9 cellular contexts compared by ENCODE assay signal in genomic region chr19:54517483-54517882, GRCh38. TPM values are rescaled to one million over a fixed set of nuclear protein-coding genes. Genes with fewer than 3 reads are reported as not detected.
DNase-seq lines count a peak whose midpoint lies in the region; ATAC-seq and TF ChIP-seq lines count a peak whose summit lies in the region.
"Had no signal": no experiment of that assay in that cellular context is flagged by ENCODE, and none has a peak within 500 bp of the region (broad histone marks: within the 10 kb centered on the region; RNA-seq: fewer than 3 reads in every experiment).

No MANE protein-coding gene starts in this region.

- H3K4me3 Mint-ChIP-seq in WTC11 (no peak overlapping the region), neural progenitor cell (no peak overlapping the region), chondrocyte (ENCODE audit: unreplicated experiment) (no peak overlapping the region)
- no peak overlapping the region for H3K4me3 Mint-ChIP-seq in effector memory CD8-positive, alpha-beta T cell

- H4K20me1 ChIP-seq in MM.1S (ENCODE audit: insufficient read depth, low read length) (no peaks in the 10 kb centered on the region), neural progenitor cell (ENCODE audit: low read depth) (no peaks in the 10 kb centered on the region)

- CTCF ChIA-PET in WTC11 (lab: Charles Lee) = no interaction called here

- H3K4me2 ChIP-seq in MM.1S (ENCODE audit: low read depth, low read length) (no peak overlapping the region), neural progenitor cell (no peak overlapping the region)

- TF ChIP-seq CTCF in MM.1S (IDR thresholded peaks at IDR 0.05; ENCODE audit: low read length) = no peak
- TF ChIP-seq CTCF in WTC11 (IDR thresholded peaks at IDR 0.05) = no peak
- TF ChIP-seq CTCF in neural progenitor cell (IDR thresholded peaks at IDR 0.05) = no peak
- TF ChIP-seq CTCF in chondrocyte (IDR thresholded peaks at IDR 0.05) = no peak

- DNase-seq in Daoy (ENCODE audit: low read depth) = peak; percentile 90
- DNase-seq in MM.1S = peak; percentile 68
- peak; percentile 63 for DNase-seq in WTC11 (ENCODE audit: low spot score)
- DNase-seq in effector memory CD8-positive, alpha-beta T cell = peak; percentile 44 to 52 (median 47)
- peak; percentile 60 for DNase-seq in neural progenitor cell (ENCODE audit: low spot score)
- DNase-seq in chondrocyte (ENCODE audit: low spot score) = no peak

- H3K27me3 ChIP-seq in MM.1S (replicated peaks; ENCODE audit: insufficient read depth, low read length) = peaks cover 68% of the 10 kb centered on the region
- H3K27me3 ChIP-seq in neural progenitor cell = no peaks in the 10 kb centered on the region

- H3K9ac ChIP-seq in MM.1S (ENCODE audit: low read length) = no peak overlapping the region
- no peak overlapping the region for H3K9ac ChIP-seq in neural progenitor cell

- ATAC-seq in WTC11 (peak; percentile 53), GM21723 (IDR thresholded peaks at IDR 0.05; ENCODE audit: unreplicated experiment) (no peak), HG02763 (IDR thresholded peaks at IDR 0.05; ENCODE audit: unreplicated experiment) (no peak)
- peak; percentile 64 for ATAC-seq in effector memory CD8-positive, alpha-beta T cell (replicated peaks)

- no peaks in the 10 kb centered on the region for H3K4me1 Mint-ChIP-seq in WTC11
- peaks cover 21 to 28% of the 10 kb centered on the region in 2 donors for H3K4me1 Mint-ChIP-seq in effector memory CD8-positive, alpha-beta T cell (ENCODE audit: low read depth in 2 of 2)
- no peaks in the 10 kb centered on the region for H3K4me1 Mint-ChIP-seq in neural progenitor cell
- no peaks in the 10 kb centered on the region for H3K4me1 Mint-ChIP-seq in chondrocyte (ENCODE audit: low read depth)

- H2AFZ ChIP-seq in MM.1S (ENCODE audit: low read length) (no peak overlapping the region), neural progenitor cell (replicated peaks) (no peak overlapping the region)

- POLR2A ChIA-PET in WTC11 (lab: Charles Lee) = no interaction called here

- no peak overlapping the region for H3K27ac ChIP-seq in MM.1S (ENCODE audit: low read length)
- no peak overlapping the region for H3K27ac ChIP-seq in neural progenitor cell
- H3K27ac ChIP-seq: epithelial cell of prostate had no signal

- H3K27me3 Mint-ChIP-seq in WTC11 (ENCODE audit: low read depth) (peaks cover 35% of the 10 kb centered on the region), neural progenitor cell (ENCODE audit: insufficient read depth, low read depth) (peaks cover 3% of the 10 kb centered on the region), chondrocyte (ENCODE audit: low read depth) (no peaks in the 10 kb centered on the region)
- H3K27me3 Mint-ChIP-seq in effector memory CD8-positive, alpha-beta T cell = peaks cover 53 to 77% of the 10 kb centered on the region in 2 donors

- H3K9me2 ChIP-seq in MM.1S (replicated peaks; ENCODE audit: insufficient read depth, low read length) = no peaks in the 10 kb centered on the region

- H3K4me3 ChIP-seq in MM.1S (ENCODE audit: low read length) (no peak overlapping the region), neural progenitor cell (no peak overlapping the region)

- H3K79me2 ChIP-seq in MM.1S (ENCODE audit: low read length) (no peaks in the 10 kb centered on the region), neural progenitor cell (ENCODE audit: low read depth) (no peaks in the 10 kb centered on the region)

- H3K36me3 ChIP-seq in MM.1S (replicated peaks; ENCODE audit: insufficient read depth, low read length) = no peaks in the 10 kb centered on the region
- H3K36me3 ChIP-seq in neural progenitor cell = no peaks in the 10 kb centered on the region

- 0 out of 2 replicates have a peak, but pooled peaks cover 3% of the 10 kb centered on the region for H3K4me1 ChIP-seq in MM.1S (ENCODE audit: low read length)
- H3K4me1 ChIP-seq in neural progenitor cell = no peaks in the 10 kb centered on the region

- H3K36me3 Mint-ChIP-seq in WTC11 (peaks cover 44% of the 10 kb centered on the region), neural progenitor cell (no peaks in the 10 kb centered on the region), chondrocyte (ENCODE audit: low read depth) (no peaks in the 10 kb centered on the region)
- H3K36me3 Mint-ChIP-seq in effector memory CD8-positive, alpha-beta T cell (ENCODE audit: insufficient read depth) = peaks cover 2% of the 10 kb centered on the region

- H3K27ac Mint-ChIP-seq in WTC11 (no peak overlapping the region), neural progenitor cell (no peak overlapping the region), chondrocyte (ENCODE audit: unreplicated experiment) (no peak overlapping the region)
- no peak overlapping the region for H3K27ac Mint-ChIP-seq in effector memory CD8-positive, alpha-beta T cell

- peaks cover 70% of the 10 kb centered on the region for H3K9me3 Mint-ChIP-seq in WTC11
- H3K9me3 Mint-ChIP-seq in effector memory CD8-positive, alpha-beta T cell = peaks cover 0 to 6% of the 10 kb centered on the region in 2 donors
- peaks cover 2% of the 10 kb centered on the region for H3K9me3 Mint-ChIP-seq in neural progenitor cell
- peaks cover 20% of the 10 kb centered on the region for H3K9me3 Mint-ChIP-seq in chondrocyte (ENCODE audit: low read depth)

- H3F3A ChIP-seq in MM.1S (ENCODE audit: insufficient read depth, low read length) (no peaks in the 10 kb centered on the region), neural progenitor cell (ENCODE audit: low read depth) (no peaks in the 10 kb centered on the region)

- H3K9me3 ChIP-seq in MM.1S (replicated peaks; ENCODE audit: insufficient read depth, low read length) = no peaks in the 10 kb centered on the region
- no peaks in the 10 kb centered on the region for H3K9me3 ChIP-seq in neural progenitor cell (ENCODE audit: low read depth)

TF ChIP-seq in WTC11, 78 proteins besides CTCF, POLR2A, EP300 and RAD21:
- TF ChIP-seq FOXK1 (CRISPR knock-in tag; IDR thresholded peaks at IDR 0.05) (no peak), TEAD1 (CRISPR knock-in tag; IDR thresholded peaks at IDR 0.05) (no peak), RELA (CRISPR knock-in tag; IDR thresholded peaks at IDR 0.05; ENCODE audit: borderline replicate concordance) (no peak)

RNA-seq across cellular contexts. Expression of gene LAIR2, which starts 14.9 kb away (rescaled TPM):
- total RNA-seq in Daoy (2014; rRNA removed; shearing (Covaris generic)) = not detected in 2 replicates
- total RNA-seq in WTC11 (2021) (not detected in 3 replicates), neural progenitor cell (ENCODE audit: low replicate concordance) (not detected in 2 replicates), chondrocyte (not detected in 3 replicates)

RNA-seq across cellular contexts. Expression of gene CDC42EP5, which starts 44.4 kb away (rescaled TPM):
- 9.5 and 15.4 TPM in 2 replicates for total RNA-seq in Daoy (2014; rRNA removed; shearing (Covaris generic))
- total RNA-seq in WTC11 (2021) = 11.5 to 19.8 TPM (median 18.3 TPM) in 3 replicates
- 1.1 TPM in 1 of 2 replicates, not detected in the other for total RNA-seq in neural progenitor cell (ENCODE audit: low replicate concordance)
- 62.9 to 66.4 TPM (median 66.4 TPM) in 3 replicates for total RNA-seq in chondrocyte

RNA-seq across cellular contexts. Expression of gene LENG9, which starts 53.9 kb away (rescaled TPM):
- 2.1 and 3.9 TPM in 2 replicates for total RNA-seq in Daoy (2014; rRNA removed; shearing (Covaris generic))
- total RNA-seq in WTC11 (2021) (6.1 to 7.5 TPM (median 6.9 TPM) in 3 replicates), neural progenitor cell (ENCODE audit: low replicate concordance) (0.79 and 4.0 TPM in 2 replicates), chondrocyte (10.2 to 14.8 TPM (median 13.2 TPM) in 3 replicates)

RNA-seq across cellular contexts. Expression of gene LILRA2, which starts 56.1 kb away (rescaled TPM):
- total RNA-seq in Daoy (2014; rRNA removed; shearing (Covaris generic)) = not detected in 2 replicates
- not detected in 3 replicates for total RNA-seq in WTC11 (2021)
- total RNA-seq in neural progenitor cell (ENCODE audit: low replicate concordance) = not detected in 2 replicates
- total RNA-seq in chondrocyte = not detected in 3 replicates

Comparison
In these comparisons a context has a peak if more than half of its experiments do, and no peak if none do; other contexts are left out.
1. ATAC-seq: peak in WTC11 (single experiment) and effector memory CD8-positive, alpha-beta T cell (single experiment); none in GM21723 (single experiment) and HG02763 (single experiment).